In the genomic region with DNA sequence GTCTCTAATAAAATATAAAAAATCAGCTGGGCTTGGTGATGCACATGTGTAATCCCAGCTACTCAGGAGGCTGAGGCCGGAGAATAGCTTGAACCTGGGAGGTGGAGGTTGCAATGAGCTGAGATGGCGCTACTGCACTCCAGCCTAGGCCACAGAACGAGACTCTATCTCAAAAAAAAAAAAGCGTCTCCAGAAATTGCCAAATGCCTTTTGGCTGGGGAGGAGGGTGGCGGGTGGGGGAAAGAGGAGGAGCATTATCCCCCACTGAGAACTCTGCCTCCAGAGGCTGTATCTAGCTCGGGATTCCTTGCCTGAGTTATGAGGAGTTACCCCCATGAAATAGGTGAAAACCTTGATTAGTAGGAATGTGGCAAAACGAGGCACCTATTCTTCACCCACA, we compare ENCODE assay signal across 20 cellular contexts. TPM values are rescaled to one million over a fixed set of nuclear protein-coding genes. Genes with fewer than 3 reads are reported as not detected.
"Had no signal": no experiment of that assay in that cellular context is flagged by ENCODE, and none has a peak within 500 bp of the region (broad histone marks: within the 10 kb centered on the region; RNA-seq: fewer than 3 reads in every experiment).

No MANE protein-coding gene starts in this region.

- H3K27me3 Mint-ChIP-seq: activated naive CD8-positive, alpha-beta T cell had no signal

- H3K27me3 ChIP-seq: body of pancreas, suprapubic skin, vagina had no signal

- H3K4me3 ChIP-seq: body of pancreas, lung, psoas muscle, suprapubic skin, transverse colon, vagina had no signal

- H3K36me3 Mint-ChIP-seq: activated naive CD8-positive, alpha-beta T cell had no signal

- H3K27ac Mint-ChIP-seq: activated CD4-positive, alpha-beta T cell treated with anti-CD3 and anti-CD28 coated beads, Interleukin-2, amount 10 ng/mL, durations not matched to agents 24 days and 14 days; activated naive CD8-positive, alpha-beta T cell; stimulated activated naive CD8-positive, alpha-beta T cell treated with anti-CD3 and anti-CD28 coated beads, Interleukin-15, amount 100 ng/mL, for 72 hours had no signal

- H3K36me3 ChIP-seq: suprapubic skin, transverse colon, vagina had no signal

- H3K9me3 ChIP-seq: body of pancreas, psoas muscle, suprapubic skin, transverse colon, vagina had no signal

- FAIRE-seq: colon, frontal cortex, keratinocyte had no signal

- H3K4me3 Mint-ChIP-seq: stimulated activated naive CD8-positive, alpha-beta T cell treated with anti-CD3 and anti-CD28 coated beads, Interleukin-15, amount 100 ng/mL, for 72 hours had no signal

- ATAC-seq: body of pancreas; left lobe of liver; psoas muscle; right cardiac atrium; stimulated activated naive CD8-positive, alpha-beta T cell treated with anti-CD3 and anti-CD28 coated beads, Interleukin-15, amount 100 ng/mL, for 72 hours had no signal

- DNase-seq: activated CD4-positive, alpha-beta T cell treated with anti-CD3 and anti-CD28 coated beads, Interleukin-2, amount 10 ng/mL, durations not matched to agents 24 days and 14 days; activated T-cell treated with anti-CD3 and anti-CD28 coated beads for 4 hours; body of pancreas; caudate nucleus; erythroblast; hypothalamus; psoas muscle; right cardiac atrium; stimulated activated naive CD8-positive, alpha-beta T cell treated with anti-CD3 and anti-CD28 coated beads, Interleukin-15, amount 100 ng/mL, for 72 hours; T1000; transverse colon had no signal

- H3K27ac ChIP-seq: body of pancreas, psoas muscle, suprapubic skin, transverse colon, vagina had no signal

RNA-seq across cellular contexts. Expression of gene ROPN1L, which starts 4.8 kb away (rescaled TPM):
- total RNA-seq: activated CD4-positive, alpha-beta T cell treated with anti-CD3 and anti-CD28 coated beads, Interleukin-2, amount 10 ng/mL, durations not matched to agents 24 days and 14 days; skeletal muscle tissue had no signal
- polyA plus RNA-seq: keratinocyte had no signal
